Comparison of ENCODE assay signal across 8 cellular contexts in genomic region chr10:130607386-130607785, GRCh38.
"Had no signal": no experiment of that assay in that cellular context is flagged by ENCODE, and none has a peak within 500 bp of the region (broad histone marks: within the 10 kb centered on the region; RNA-seq: fewer than 3 reads in every experiment).

No MANE protein-coding gene starts in this region.

- H3K4me3 ChIP-seq: GM12878 had no signal

- FAIRE-seq: G401.6, GM12878, GM12891, GM12892, GM18507, GM19239 had no signal

- DNase-seq: GDM1, GF-D8 had no signal

- ATAC-seq: GM12878 had no signal
